ENCODE assay signal across 1 cellular context in genomic region chrX:37685452-37686347, GRCh38.
TF ChIP-seq lines count a peak whose summit lies in the region.

XK (plus strand) TSS chrX:37685791; CDS start chrX:37685962, 171 bp downstream.

TF ChIP-seq in WTC11, 78 proteins besides CTCF, POLR2A, EP300 and RAD21 (continued from another document and continues in another):
- TF ChIP-seq AR (CRISPR knock-in tag; IDR thresholded peaks at IDR 0.05): no peak
- TF ChIP-seq, protein P1, sequence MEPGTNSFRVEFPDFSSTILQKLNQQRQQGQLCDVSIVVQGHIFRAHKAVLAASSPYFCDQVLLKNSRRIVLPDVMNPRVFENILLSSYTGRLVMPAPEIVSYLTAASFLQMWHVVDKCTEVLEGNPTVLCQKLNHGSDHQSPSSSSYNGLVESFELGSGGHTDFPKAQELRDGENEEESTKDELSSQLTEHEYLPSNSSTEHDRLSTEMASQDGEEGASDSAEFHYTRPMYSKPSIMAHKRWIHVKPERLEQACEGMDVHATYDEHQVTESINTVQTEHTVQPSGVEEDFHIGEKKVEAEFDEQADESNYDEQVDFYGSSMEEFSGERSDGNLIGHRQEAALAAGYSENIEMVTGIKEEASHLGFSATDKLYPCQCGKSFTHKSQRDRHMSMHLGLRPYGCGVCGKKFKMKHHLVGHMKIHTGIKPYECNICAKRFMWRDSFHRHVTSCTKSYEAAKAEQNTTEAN (CRISPR knock-in tag; IDR thresholded peaks at IDR 0.05): peak; percentile 94
- no peak for TF ChIP-seq JAZF1 (CRISPR knock-in tag; IDR thresholded peaks at IDR 0.05)
- TF ChIP-seq HMGA2 (CRISPR knock-in tag; IDR thresholded peaks at IDR 0.05): no peak
- peak; percentile 65; the same call in 1 of the 2 replicates for TF ChIP-seq E2F4 (CRISPR knock-in tag; IDR thresholded peaks at IDR 0.05; ENCODE audit: borderline replicate concordance, low read depth)
- TF ChIP-seq SOX15 (CRISPR knock-in tag; IDR thresholded peaks at IDR 0.05): no peak
- TF ChIP-seq ZNF232 (CRISPR knock-in tag; IDR thresholded peaks at IDR 0.05): peak; percentile 92; the same call in 1 of the 2 replicates
- TF ChIP-seq FOXP1 (CRISPR knock-in tag; IDR thresholded peaks at IDR 0.05; ENCODE audit: borderline replicate concordance): peak; percentile 99
- no peak for TF ChIP-seq CBFB (CRISPR knock-in tag; IDR thresholded peaks at IDR 0.05; ENCODE audit: low read depth)
- TF ChIP-seq ZBTB21 (CRISPR knock-in tag; IDR thresholded peaks at IDR 0.05; ENCODE audit: borderline replicate concordance): peak; percentile 75; the same call in 1 of the 2 replicates
- TF ChIP-seq ZNF317 (CRISPR knock-in tag; IDR thresholded peaks at IDR 0.05; ENCODE audit: borderline replicate concordance, low read depth): peak; percentile 57; the same call in 1 of the 2 replicates
- TF ChIP-seq NR1H2 (CRISPR knock-in tag; IDR thresholded peaks at IDR 0.05): peak; percentile 63; the same call in 1 of the 2 replicates
- no peak for TF ChIP-seq ZNF416 (CRISPR knock-in tag; IDR thresholded peaks at IDR 0.05)
- TF ChIP-seq TP53 (CRISPR knock-in tag; IDR thresholded peaks at IDR 0.05): peak; percentile 90
- TF ChIP-seq NFE2L1 (CRISPR knock-in tag; IDR thresholded peaks at IDR 0.05): peak; percentile 93
- no peak for TF ChIP-seq ZNF423 (CRISPR knock-in tag; IDR thresholded peaks at IDR 0.05)
- peak; percentile 73; the same call in 1 of the 2 replicates for TF ChIP-seq ATF1 (CRISPR knock-in tag; IDR thresholded peaks at IDR 0.05)
- TF ChIP-seq MXD4 (CRISPR knock-in tag; IDR thresholded peaks at IDR 0.05; ENCODE audit: borderline replicate concordance): no peak
- 0 out of 2 replicates have a peak, but pooled peaks have one; percentile 22 for TF ChIP-seq ZNF138 (CRISPR knock-in tag; conservative IDR thresholded peaks at IDR 0.05)
- peak; percentile 90 for TF ChIP-seq FOXK1 (CRISPR knock-in tag; IDR thresholded peaks at IDR 0.05)
- TF ChIP-seq, protein P2, sequence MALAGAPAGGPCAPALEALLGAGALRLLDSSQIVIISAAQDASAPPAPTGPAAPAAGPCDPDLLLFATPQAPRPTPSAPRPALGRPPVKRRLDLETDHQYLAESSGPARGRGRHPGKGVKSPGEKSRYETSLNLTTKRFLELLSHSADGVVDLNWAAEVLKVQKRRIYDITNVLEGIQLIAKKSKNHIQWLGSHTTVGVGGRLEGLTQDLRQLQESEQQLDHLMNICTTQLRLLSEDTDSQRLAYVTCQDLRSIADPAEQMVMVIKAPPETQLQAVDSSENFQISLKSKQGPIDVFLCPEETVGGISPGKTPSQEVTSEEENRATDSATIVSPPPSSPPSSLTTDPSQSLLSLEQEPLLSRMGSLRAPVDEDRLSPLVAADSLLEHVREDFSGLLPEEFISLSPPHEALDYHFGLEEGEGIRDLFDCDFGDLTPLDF (CRISPR knock-in tag; IDR thresholded peaks at IDR 0.05): peak; percentile 87; the same call in 1 of the 2 replicates
- 0 out of 2 replicates have a peak, but pooled peaks have one; percentile 63 for TF ChIP-seq KAT7 (CRISPR knock-in tag; IDR thresholded peaks at IDR 0.05; ENCODE audit: borderline replicate concordance)
- peak; percentile 73; the same call in 1 of the 2 replicates for TF ChIP-seq ELF4 (CRISPR knock-in tag; IDR thresholded peaks at IDR 0.05; ENCODE audit: low read depth)
- TF ChIP-seq FOXJ3 (CRISPR knock-in tag; IDR thresholded peaks at IDR 0.05; ENCODE audit: borderline replicate concordance): no peak
- no peak for TF ChIP-seq OVOL2 (CRISPR knock-in tag; IDR thresholded peaks at IDR 0.05; ENCODE audit: borderline replicate concordance)
- TF ChIP-seq, protein P3, sequence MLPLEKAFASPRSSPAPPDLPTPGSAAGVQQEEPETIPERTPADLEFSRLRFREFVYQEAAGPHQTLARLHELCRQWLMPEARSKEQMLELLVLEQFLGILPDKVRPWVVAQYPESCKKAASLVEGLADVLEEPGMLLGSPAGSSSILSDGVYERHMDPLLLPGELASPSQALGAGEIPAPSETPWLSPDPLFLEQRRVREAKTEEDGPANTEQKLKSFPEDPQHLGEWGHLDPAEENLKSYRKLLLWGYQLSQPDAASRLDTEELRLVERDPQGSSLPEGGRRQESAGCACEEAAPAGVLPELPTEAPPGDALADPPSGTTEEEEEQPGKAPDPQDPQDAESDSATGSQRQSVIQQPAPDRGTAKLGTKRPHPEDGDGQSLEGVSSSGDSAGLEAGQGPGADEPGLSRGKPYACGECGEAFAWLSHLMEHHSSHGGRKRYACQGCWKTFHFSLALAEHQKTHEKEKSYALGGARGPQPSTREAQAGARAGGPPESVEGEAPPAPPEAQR (CRISPR knock-in tag; IDR thresholded peaks at IDR 0.05): no peak
- TF ChIP-seq SMAD4 (CRISPR knock-in tag; IDR thresholded peaks at IDR 0.05): peak; percentile 77
- TF ChIP-seq ZNF671 (CRISPR knock-in tag; IDR thresholded peaks at IDR 0.05): no peak
- peak; percentile 62; the same call in 1 of the 2 replicates for TF ChIP-seq ZNF263 (CRISPR knock-in tag; IDR thresholded peaks at IDR 0.05; ENCODE audit: low read depth)
- peak; percentile 62 for TF ChIP-seq SP1 (CRISPR knock-in tag; conservative IDR thresholded peaks at IDR 0.05)
- TF ChIP-seq, protein P4, sequence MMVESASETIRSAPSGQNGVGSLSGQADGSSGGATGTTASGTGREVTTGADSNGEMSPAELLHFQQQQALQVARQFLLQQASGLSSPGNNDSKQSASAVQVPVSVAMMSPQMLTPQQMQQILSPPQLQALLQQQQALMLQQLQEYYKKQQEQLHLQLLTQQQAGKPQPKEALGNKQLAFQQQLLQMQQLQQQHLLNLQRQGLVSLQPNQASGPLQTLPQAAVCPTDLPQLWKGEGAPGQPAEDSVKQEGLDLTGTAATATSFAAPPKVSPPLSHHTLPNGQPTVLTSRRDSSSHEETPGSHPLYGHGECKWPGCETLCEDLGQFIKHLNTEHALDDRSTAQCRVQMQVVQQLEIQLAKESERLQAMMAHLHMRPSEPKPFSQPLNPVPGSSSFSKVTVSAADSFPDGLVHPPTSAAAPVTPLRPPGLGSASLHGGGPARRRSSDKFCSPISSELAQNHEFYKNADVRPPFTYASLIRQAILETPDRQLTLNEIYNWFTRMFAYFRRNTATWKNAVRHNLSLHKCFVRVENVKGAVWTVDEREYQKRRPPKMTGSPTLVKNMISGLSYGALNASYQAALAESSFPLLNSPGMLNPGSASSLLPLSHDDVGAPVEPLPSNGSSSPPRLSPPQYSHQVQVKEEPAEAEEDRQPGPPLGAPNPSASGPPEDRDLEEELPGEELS (CRISPR knock-in tag; IDR thresholded peaks at IDR 0.05): peak; percentile 97
- TF ChIP-seq CREB1 (CRISPR knock-in tag; IDR thresholded peaks at IDR 0.05): peak; percentile 94
- TF ChIP-seq RORB (CRISPR knock-in tag; IDR thresholded peaks at IDR 0.05): no peak
- TF ChIP-seq NFATC4 (CRISPR knock-in tag; IDR thresholded peaks at IDR 0.05): no peak
- TF ChIP-seq, protein P5, sequence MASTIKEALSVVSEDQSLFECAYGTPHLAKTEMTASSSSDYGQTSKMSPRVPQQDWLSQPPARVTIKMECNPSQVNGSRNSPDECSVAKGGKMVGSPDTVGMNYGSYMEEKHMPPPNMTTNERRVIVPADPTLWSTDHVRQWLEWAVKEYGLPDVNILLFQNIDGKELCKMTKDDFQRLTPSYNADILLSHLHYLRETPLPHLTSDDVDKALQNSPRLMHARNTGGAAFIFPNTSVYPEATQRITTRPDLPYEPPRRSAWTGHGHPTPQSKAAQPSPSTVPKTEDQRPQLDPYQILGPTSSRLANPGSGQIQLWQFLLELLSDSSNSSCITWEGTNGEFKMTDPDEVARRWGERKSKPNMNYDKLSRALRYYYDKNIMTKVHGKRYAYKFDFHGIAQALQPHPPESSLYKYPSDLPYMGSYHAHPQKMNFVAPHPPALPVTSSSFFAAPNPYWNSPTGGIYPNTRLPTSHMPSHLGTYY (CRISPR knock-in tag; IDR thresholded peaks at IDR 0.05): no peak
- peak; percentile 85; the same call in 1 of the 2 replicates for TF ChIP-seq ARID4B (CRISPR knock-in tag; IDR thresholded peaks at IDR 0.05; ENCODE audit: borderline replicate concordance)
- peak; percentile 68; the same call in 1 of the 2 replicates for TF ChIP-seq TEAD4 (CRISPR knock-in tag; IDR thresholded peaks at IDR 0.05)
- TF ChIP-seq, protein P6, sequence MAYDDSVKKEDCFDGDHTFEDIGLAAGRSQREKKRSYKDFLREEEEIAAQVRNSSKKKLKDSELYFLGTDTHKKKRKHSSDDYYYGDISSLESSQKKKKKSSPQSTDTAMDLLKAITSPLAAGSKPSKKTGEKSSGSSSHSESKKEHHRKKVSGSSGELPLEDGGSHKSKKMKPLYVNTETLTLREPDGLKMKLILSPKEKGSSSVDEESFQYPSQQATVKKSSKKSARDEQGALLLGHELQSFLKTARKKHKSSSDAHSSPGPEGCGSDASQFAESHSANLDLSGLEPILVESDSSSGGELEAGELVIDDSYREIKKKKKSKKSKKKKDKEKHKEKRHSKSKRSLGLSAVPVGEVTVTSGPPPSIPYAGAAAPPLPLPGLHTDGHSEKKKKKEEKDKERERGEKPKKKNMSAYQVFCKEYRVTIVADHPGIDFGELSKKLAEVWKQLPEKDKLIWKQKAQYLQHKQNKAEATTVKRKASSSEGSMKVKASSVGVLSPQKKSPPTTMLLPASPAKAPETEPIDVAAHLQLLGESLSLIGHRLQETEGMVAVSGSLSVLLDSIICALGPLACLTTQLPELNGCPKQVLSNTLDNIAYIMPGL (CRISPR knock-in tag; IDR thresholded peaks at IDR 0.05): peak; percentile 34; the same call in 1 of the 2 replicates
